In the genomic region with DNA sequence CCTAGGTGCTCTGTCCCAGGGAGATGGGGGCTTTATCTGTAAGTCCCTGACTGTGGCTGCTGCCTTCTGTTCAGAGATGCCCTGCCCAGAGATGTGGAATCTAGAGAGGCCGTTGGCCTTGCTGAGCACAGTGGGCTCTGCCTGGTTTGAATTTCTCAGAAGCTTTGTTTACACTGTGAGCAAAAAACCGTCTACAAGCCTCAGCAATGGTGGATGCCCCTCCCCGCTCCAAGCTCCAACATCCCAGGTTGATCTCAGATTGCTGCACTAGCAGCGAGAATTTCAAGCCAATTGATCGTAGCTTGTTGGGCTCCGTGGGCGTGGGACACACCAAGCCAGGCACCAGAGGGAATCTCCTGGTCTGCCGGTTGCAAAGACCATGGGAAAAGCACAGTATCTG, we compare ENCODE assay signal across 7 cellular contexts.
"Had no signal": no experiment of that assay in that cellular context is flagged by ENCODE, and none has a peak within 500 bp of the region (broad histone marks: within the 10 kb centered on the region; RNA-seq: fewer than 3 reads in every experiment).

No MANE protein-coding gene starts in this region.

- H3K36me3 ChIP-seq: HAP-1 had no signal

- H3K27ac ChIP-seq: HL-60 had no signal

- H3K9me3 ChIP-seq: HAP-1 had no signal

- H2AFZ ChIP-seq: GM23338 had no signal

- H3K27ac Mint-ChIP-seq: GM23338, HFFc6 had no signal

- H3K9me3 Mint-ChIP-seq: GM23338 had no signal

- DNase-seq: H7, HFFc6, IMR-90 had no signal

- H3K4me3 Mint-ChIP-seq: GM23338, HFFc6 had no signal

- H3K4me2 ChIP-seq: GM23338 had no signal

- ATAC-seq: GM23338, HCT116 had no signal

- H3K4me1 Mint-ChIP-seq: GM23338 had no signal

- H3K4me3 ChIP-seq: GM23338, HAP-1 had no signal

- H3K4me1 ChIP-seq: HAP-1 had no signal
